Comparison of ENCODE assay signal across 8 cellular contexts in the genomic region with DNA sequence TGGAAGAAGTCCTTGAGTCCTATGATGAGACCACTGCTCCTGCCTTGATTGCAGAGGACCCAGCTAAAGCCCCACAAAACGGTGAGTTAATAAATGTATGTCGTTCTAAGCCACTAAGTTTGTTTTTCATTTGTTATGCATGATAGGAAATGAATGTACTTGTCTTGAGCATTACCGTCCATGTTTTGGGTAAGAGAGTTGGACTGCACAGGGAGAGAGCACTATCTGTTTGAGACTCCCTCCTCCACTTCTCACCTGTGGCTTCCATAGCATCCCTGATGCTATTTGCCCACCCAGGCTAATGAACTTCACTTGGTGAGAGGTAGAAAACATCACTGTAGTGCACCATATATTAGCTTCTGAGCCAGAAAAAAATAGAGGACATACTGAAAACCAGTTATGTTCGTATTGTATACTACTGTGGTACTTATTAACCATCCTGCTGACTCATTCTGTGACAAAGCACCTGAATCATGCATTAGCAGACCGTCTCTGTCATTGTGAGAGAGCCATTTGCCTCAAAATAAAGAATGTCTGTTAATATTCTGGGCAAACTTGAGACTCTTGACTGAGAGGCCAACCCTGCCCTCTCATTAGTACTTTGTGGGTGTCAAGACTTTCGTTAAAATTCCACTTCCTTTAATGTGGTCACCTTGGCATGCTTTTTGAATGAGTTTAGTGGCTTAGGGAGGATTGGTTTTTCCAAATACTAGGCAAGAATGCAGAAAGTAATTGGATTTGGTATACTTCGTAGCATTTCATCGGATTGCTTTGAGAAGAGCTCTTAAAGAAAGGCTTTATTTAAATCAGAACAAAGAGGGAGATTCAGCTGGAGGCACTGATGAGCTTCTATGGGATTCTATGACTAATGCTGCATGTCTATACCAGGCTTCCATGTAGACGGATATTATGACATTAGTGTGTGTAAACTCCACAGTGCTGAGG.
DNase-seq lines count a peak whose midpoint lies in the region; ATAC-seq lines count a peak whose summit lies in the region.

No MANE protein-coding gene starts in this region.

- no peaks in the 10 kb centered on the region for H3K27me3 ChIP-seq in SJSA1 (replicated peaks)

- intact Hi-C loops in Right ventricle myocardium superior (cut with DNase I), result no loop called here

- no peak for DNase-seq in activated T-cell treated with anti-CD3 and anti-CD28 coated beads, Interleukin-2, amount 50 U/mL, for 4 hours
- DNase-seq in activated T-cell treated with anti-CD3 and anti-CD28 coated beads, Interleukin-2, amount 50 U/mL, for 24 hours, result no peak
- DNase-seq in SJSA1 (ENCODE audit: low read depth in 1 of 2, low spot score in 2 of 2) (peak; percentile 33 to 46), Right ventricle myocardium superior (no peak), iPS-NIHi11 (ENCODE audit: low spot score) (no peak)
- DNase-seq in stimulated activated naive CD8-positive, alpha-beta T cell treated with anti-CD3 and anti-CD28 coated beads, Interleukin-15, Interleukin-2, amounts not matched to agents 100 U/mL and 50 U/mL, for 24 hours, result no peak
- DNase-seq in activated T-cell treated with anti-CD3 and anti-CD28 coated beads, Interleukin-2, amount 50 U/mL, for 1 hour, result no peak

- H3K27ac ChIP-seq in SJSA1, result peak overlapping the region; percentile 66

- H3K9me3 ChIP-seq in SJSA1 (replicated peaks), result no peaks in the 10 kb centered on the region

- H3K27ac Mint-ChIP-seq in activated T-cell treated with anti-CD3 and anti-CD28 coated beads, Interleukin-2, amount 50 U/mL, for 24 hours, result no peak overlapping the region

- H3K27me3 Mint-ChIP-seq in activated T-cell treated with anti-CD3 and anti-CD28 coated beads, Interleukin-2, amount 50 U/mL, for 4 hours (ENCODE audit: low read depth), result peaks cover 3% of the 10 kb centered on the region
- peaks cover 64% of the 10 kb centered on the region for H3K27me3 Mint-ChIP-seq in activated T-cell treated with anti-CD3 and anti-CD28 coated beads, Interleukin-2, amount 50 U/mL, for 24 hours

- H3K36me3 Mint-ChIP-seq in activated T-cell treated with anti-CD3 and anti-CD28 coated beads, Interleukin-2, amount 50 U/mL, for 4 hours (ENCODE audit: insufficient read depth), result no peaks in the 10 kb centered on the region
- H3K36me3 Mint-ChIP-seq in activated T-cell treated with anti-CD3 and anti-CD28 coated beads, Interleukin-2, amount 50 U/mL, for 24 hours (ENCODE audit: low read depth), result no peaks in the 10 kb centered on the region

- H3K36me3 ChIP-seq in SJSA1, result no peaks in the 10 kb centered on the region

- peak; percentile 66 to 90 for ATAC-seq in activated T-cell treated with anti-CD3 and anti-CD28 coated beads, Interleukin-2, amount 50 U/mL, for 4 hours
- ATAC-seq in HG02938 (IDR thresholded peaks at IDR 0.05; ENCODE audit: unreplicated experiment) (peak; percentile 98), Right ventricle myocardium superior (ENCODE audit: poor library complexity) (no peak)
- ATAC-seq in stimulated activated naive CD8-positive, alpha-beta T cell treated with anti-CD3 and anti-CD28 coated beads, Interleukin-15, Interleukin-2, amounts not matched to agents 100 U/mL and 50 U/mL, for 24 hours, result peak; percentile 63

- H3K4me1 ChIP-seq in SJSA1 (replicated peaks), result peaks cover 29% of the 10 kb centered on the region

- H3K4me3 Mint-ChIP-seq in activated T-cell treated with anti-CD3 and anti-CD28 coated beads, Interleukin-2, amount 50 U/mL, for 4 hours, result no peak overlapping the region
- H3K4me3 Mint-ChIP-seq in activated T-cell treated with anti-CD3 and anti-CD28 coated beads, Interleukin-2, amount 50 U/mL, for 24 hours, result no peak overlapping the region

- H3K9me3 Mint-ChIP-seq in activated T-cell treated with anti-CD3 and anti-CD28 coated beads, Interleukin-2, amount 50 U/mL, for 4 hours, result no peaks in the 10 kb centered on the region
- no peaks in the 10 kb centered on the region for H3K9me3 Mint-ChIP-seq in activated T-cell treated with anti-CD3 and anti-CD28 coated beads, Interleukin-2, amount 50 U/mL, for 24 hours

- H3K4me3 ChIP-seq in SJSA1, result no peak overlapping the region

- peaks cover 11% of the 10 kb centered on the region for H3K4me1 Mint-ChIP-seq in activated T-cell treated with anti-CD3 and anti-CD28 coated beads, Interleukin-2, amount 50 U/mL, for 4 hours (ENCODE audit: low read depth)
- H3K4me1 Mint-ChIP-seq in activated T-cell treated with anti-CD3 and anti-CD28 coated beads, Interleukin-2, amount 50 U/mL, for 24 hours (ENCODE audit: low read depth), result peaks cover 22% of the 10 kb centered on the region

Comparison
In these comparisons a context has a peak if more than half of its experiments do, and no peak if none do; other contexts are left out.
1. DNase-seq: peak in SJSA1 (2 of 2); none in activated T-cell treated with anti-CD3 and anti-CD28 coated beads, Interleukin-2, amount 50 U/mL, for 4 hours (single experiment), activated T-cell treated with anti-CD3 and anti-CD28 coated beads, Interleukin-2, amount 50 U/mL, for 24 hours (single experiment), stimulated activated naive CD8-positive, alpha-beta T cell treated with anti-CD3 and anti-CD28 coated beads, Interleukin-15, Interleukin-2, amounts not matched to agents 100 U/mL and 50 U/mL, for 24 hours (single experiment), Right ventricle myocardium superior (single experiment), iPS-NIHi11 (single experiment) and activated T-cell treated with anti-CD3 and anti-CD28 coated beads, Interleukin-2, amount 50 U/mL, for 1 hour (single experiment).